Comparison of ENCODE assay signal across 8 cellular contexts in the genomic region with DNA sequence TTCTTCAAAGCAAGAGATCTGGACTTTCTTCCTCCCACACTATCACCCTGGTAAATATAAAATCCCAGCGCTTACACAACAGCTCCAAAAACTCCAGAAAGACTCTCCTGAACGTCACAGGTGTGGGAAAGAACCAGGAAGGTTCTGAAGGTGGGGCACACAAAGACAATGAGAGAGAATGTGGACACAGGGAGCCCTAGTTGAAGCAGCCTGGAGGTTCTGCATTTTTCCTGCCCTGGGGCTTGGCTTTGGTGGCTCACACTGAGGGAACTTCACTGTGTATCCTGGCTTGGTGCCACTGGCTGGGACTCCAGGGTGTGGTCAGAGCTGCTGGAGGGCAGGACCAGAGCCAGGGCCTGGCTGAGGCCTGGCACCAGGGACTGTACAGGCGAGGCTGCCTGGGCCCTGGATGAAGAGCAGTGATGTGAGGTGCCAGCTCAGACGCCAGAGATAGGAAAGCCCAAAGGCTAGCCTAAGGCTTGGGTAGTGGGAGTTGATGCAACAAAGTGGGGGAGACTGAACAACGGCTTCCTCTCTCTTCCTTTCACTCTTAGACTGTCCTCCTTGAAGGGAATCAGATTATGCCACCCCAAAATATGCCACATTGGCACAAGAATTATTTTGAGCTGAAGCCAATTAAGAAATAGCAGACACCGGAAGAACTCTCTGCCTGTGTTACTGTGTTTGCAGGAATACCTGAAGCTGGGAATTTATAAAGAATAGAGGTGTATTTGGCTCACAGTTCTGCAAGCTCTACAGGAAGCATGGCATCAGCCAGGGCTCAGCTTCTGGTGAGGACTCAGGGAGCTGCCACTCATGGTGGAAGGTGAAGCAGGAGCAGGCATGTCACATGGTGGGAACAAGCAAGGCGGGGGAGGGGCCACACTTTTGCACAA. TPM values are rescaled to one million over a fixed set of nuclear protein-coding genes. Genes with fewer than 3 reads are reported as not detected.
DNase-seq lines count a peak whose midpoint lies in the region; ATAC-seq and TF ChIP-seq lines count a peak whose summit lies in the region.

No MANE protein-coding gene starts in this region.

- no peak overlapping the region for H3K4me3 ChIP-seq in epithelial cell of esophagus (ENCODE audit: low read length)

- no peak for ATAC-seq in GM18858 (IDR thresholded peaks at IDR 0.05; ENCODE audit: unreplicated experiment)
- no peak for ATAC-seq in HG02642 (IDR thresholded peaks at IDR 0.05; ENCODE audit: poor library complexity, unreplicated experiment)
- no peak for ATAC-seq in HG03460 (IDR thresholded peaks at IDR 0.05; ENCODE audit: unreplicated experiment)

- DNase-seq in NCI-H82 (lab: John Stamatoyannopoulos, UW) = peak; percentile 30
- DNase-seq in NCI-H82 treated with DMSO at 0.1 percent for 48 hours (lab: John Stamatoyannopoulos, UW; ENCODE audit: unreplicated experiment) = no peak
- peak; percentile 97 for DNase-seq in RPMI7951 (ENCODE audit: low read depth)
- DNase-seq in epithelial cell of esophagus (ENCODE audit: low read depth) = peak; percentile 80
- DNase-seq in myocyte (ENCODE audit: low read depth) = peak; percentile 90

- TF ChIP-seq CTCF in epithelial cell of esophagus (IDR thresholded peaks at IDR 0.05; ENCODE audit: insufficient read depth, low read depth, low read length, missing control alignments) = no peak

RNA-seq across cellular contexts. Expression of a gene that starts 39.5 kb away (rescaled TPM):
- total RNA-seq in RPMI7951 (2014; rRNA removed; shearing (Covaris generic)) = 408 and 435 TPM in 2 replicates
- 113 and 120 TPM in 2 replicates for total RNA-seq in myocyte
- 136 TPM for polyA plus RNA-seq in myocyte (2012)

RNA-seq across cellular contexts. Expression of a gene that starts 46.4 kb away (rescaled TPM):
- total RNA-seq in RPMI7951 (2014; rRNA removed; shearing (Covaris generic)) = 755 and 819 TPM in 2 replicates
- total RNA-seq in myocyte = 57.8 and 63.9 TPM in 2 replicates
- 48.0 TPM for polyA plus RNA-seq in myocyte (2012)

RNA-seq across cellular contexts. Expression of a gene that starts 53.4 kb away (rescaled TPM):
- total RNA-seq in RPMI7951 (2014; rRNA removed; shearing (Covaris generic)) = 26.2 and 29.2 TPM in 2 replicates
- total RNA-seq in myocyte = 29.2 and 43.0 TPM in 2 replicates
- 25.9 TPM for polyA plus RNA-seq in myocyte (2012)

Comparison
In these comparisons a context has a peak if more than half of its experiments do, and no peak if none do; other contexts are left out.
1. RNA of a gene that starts 46.4 kb away (total RNA-seq): 755 to 819 TPM in RPMI7951; 57.8 to 63.9 TPM in myocyte; every median in the first group is over 10 times any median in the second.